ENCODE assay signal across 14 cellular contexts in the genomic region with DNA sequence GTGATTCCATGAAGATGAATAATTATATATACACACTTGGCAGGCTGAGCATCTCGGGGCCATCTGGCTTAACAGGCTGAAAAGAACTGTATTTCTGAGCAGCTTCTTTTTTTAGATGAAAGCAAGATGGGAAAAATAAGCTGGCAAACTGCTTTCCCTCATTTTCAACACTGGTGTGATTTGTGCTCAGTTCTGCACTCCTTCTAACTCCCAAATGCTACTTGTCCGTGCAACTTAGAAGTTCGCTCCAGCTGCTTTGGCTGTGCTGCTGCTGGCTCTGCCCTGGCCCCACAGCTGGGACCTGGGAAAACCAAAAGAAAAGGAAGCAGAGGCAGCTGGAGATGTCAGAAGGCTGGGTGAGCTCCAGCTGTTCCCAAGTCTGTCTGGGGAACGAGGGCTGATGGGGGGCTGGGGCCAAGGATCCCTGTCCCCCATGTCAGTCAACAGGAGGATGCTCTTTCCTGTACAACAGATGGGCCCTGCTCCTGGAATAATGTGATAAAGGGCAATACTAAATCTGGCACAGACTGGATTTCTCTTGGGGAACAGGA. TPM values are rescaled to one million over a fixed set of nuclear protein-coding genes. Genes with fewer than 3 reads are reported as not detected.
DNase-seq lines count a peak whose midpoint lies in the region; ATAC-seq and TF ChIP-seq lines count a peak whose summit lies in the region.
"Had no signal": no experiment of that assay in that cellular context is flagged by ENCODE, and none has a peak within 500 bp of the region (broad histone marks: within the 10 kb centered on the region; RNA-seq: fewer than 3 reads in every experiment).

No MANE protein-coding gene starts in this region.

- H3K4me3 ChIP-seq in fibroblast of mammary gland (ENCODE audit: control insufficient read depth, low read depth, low read length) (no peak overlapping the region), neural progenitor cell (no peak overlapping the region)
- H3K4me3 ChIP-seq: SJSA1 had no signal

- no peaks in the 10 kb centered on the region for H3F3A ChIP-seq in neural progenitor cell (ENCODE audit: low read depth)

- TF ChIP-seq CTCF in fibroblast of mammary gland (conservative IDR thresholded peaks at IDR 0.05; ENCODE audit: control insufficient read depth, insufficient read depth, low read depth, low read length) (no peak), neural progenitor cell (IDR thresholded peaks at IDR 0.05) (no peak)

- no peak overlapping the region for H3K27ac ChIP-seq in neural progenitor cell
- H3K27ac ChIP-seq: SJSA1 had no signal

- no peak overlapping the region for H3K4me2 ChIP-seq in neural progenitor cell

- H3K36me3 ChIP-seq in neural progenitor cell, result no peaks in the 10 kb centered on the region
- H3K36me3 ChIP-seq: SJSA1 had no signal

- DNase-seq in AG20443 (ENCODE audit: low spot score), result peak; percentile 54
- peak; percentile 98 to 99 for DNase-seq in NCI-H524 (lab: John Stamatoyannopoulos, UW)
- peak; percentile 70 for DNase-seq in fibroblast of mammary gland (ENCODE audit: low read depth)
- no peak for DNase-seq in neural progenitor cell (ENCODE audit: low spot score)
- no peak for DNase-seq in H4 (ENCODE audit: low spot score)
- no peak for DNase-seq in stimulated activated effector memory CD8-positive, alpha-beta T cell treated with anti-CD3 and anti-CD28 coated beads, Interleukin-12 subunit alpha, Interleukin-12 subunit beta, amount 100 ng/mL, for 72 hours (ENCODE audit: low spot score in 2 of 2)
- DNase-seq: AML-193; NCI-H510A; stimulated activated CD4-positive, alpha-beta T cell treated with anti-CD3 and anti-CD28 coated beads, Interleukin-15, amount 100 ng/mL, for 24 hours had no signal

- no peaks in the 10 kb centered on the region for H4K20me1 ChIP-seq in neural progenitor cell (ENCODE audit: low read depth)

- ATAC-seq in GM21447 (IDR thresholded peaks at IDR 0.05; ENCODE audit: unreplicated experiment) (no peak), GM21360 (IDR thresholded peaks at IDR 0.05; ENCODE audit: unreplicated experiment) (no peak)
- ATAC-seq in stimulated activated effector memory CD8-positive, alpha-beta T cell treated with anti-CD3 and anti-CD28 coated beads, Interleukin-12 subunit alpha, Interleukin-12 subunit beta, amount 100 ng/mL, for 72 hours, result no peak
- ATAC-seq: HCT116, WTC11 had no signal

- H2AFZ ChIP-seq in neural progenitor cell (replicated peaks), result no peak overlapping the region

- peaks cover 5% of the 10 kb centered on the region for H3K9me3 Mint-ChIP-seq in neural progenitor cell
- no peaks in the 10 kb centered on the region for H3K9me3 Mint-ChIP-seq in stimulated activated effector memory CD8-positive, alpha-beta T cell treated with anti-CD3 and anti-CD28 coated beads, Interleukin-12 subunit alpha, Interleukin-12 subunit beta, amount 100 ng/mL, for 72 hours
- H3K9me3 Mint-ChIP-seq: WTC11 had no signal

- no peaks in the 10 kb centered on the region for H3K27me3 ChIP-seq in neural progenitor cell
- H3K27me3 ChIP-seq: SJSA1 had no signal

- no peaks in the 10 kb centered on the region for H3K27me3 Mint-ChIP-seq in neural progenitor cell (ENCODE audit: insufficient read depth, low read depth)

- H3K4me3 Mint-ChIP-seq in neural progenitor cell, result no peak overlapping the region
- H3K4me3 Mint-ChIP-seq in stimulated activated effector memory CD8-positive, alpha-beta T cell treated with anti-CD3 and anti-CD28 coated beads, Interleukin-12 subunit alpha, Interleukin-12 subunit beta, amount 100 ng/mL, for 72 hours, result no peak overlapping the region
- H3K4me3 Mint-ChIP-seq: WTC11 had no signal

- no peaks in the 10 kb centered on the region for H3K4me1 ChIP-seq in neural progenitor cell

- H3K27ac Mint-ChIP-seq in neural progenitor cell, result peak overlapping the region; percentile 17
- no peak overlapping the region for H3K27ac Mint-ChIP-seq in stimulated activated effector memory CD8-positive, alpha-beta T cell treated with anti-CD3 and anti-CD28 coated beads, Interleukin-12 subunit alpha, Interleukin-12 subunit beta, amount 100 ng/mL, for 72 hours
- H3K27ac Mint-ChIP-seq: WTC11 had no signal

- H3K4me1 Mint-ChIP-seq in neural progenitor cell, result peaks cover 13% of the 10 kb centered on the region
- H3K4me1 Mint-ChIP-seq in stimulated activated effector memory CD8-positive, alpha-beta T cell treated with anti-CD3 and anti-CD28 coated beads, Interleukin-12 subunit alpha, Interleukin-12 subunit beta, amount 100 ng/mL, for 72 hours, result peaks cover 16% of the 10 kb centered on the region

- H3K36me3 Mint-ChIP-seq in neural progenitor cell, result peaks cover 8% of the 10 kb centered on the region
- peaks cover 11% of the 10 kb centered on the region for H3K36me3 Mint-ChIP-seq in stimulated activated effector memory CD8-positive, alpha-beta T cell treated with anti-CD3 and anti-CD28 coated beads, Interleukin-12 subunit alpha, Interleukin-12 subunit beta, amount 100 ng/mL, for 72 hours

- H3K9me3 ChIP-seq in neural progenitor cell (ENCODE audit: low read depth), result no peaks in the 10 kb centered on the region
- H3K9me3 ChIP-seq: SJSA1 had no signal

- H3K9ac ChIP-seq in neural progenitor cell, result no peak overlapping the region

- H3K79me2 ChIP-seq in neural progenitor cell (ENCODE audit: low read depth), result no peaks in the 10 kb centered on the region

RNA-seq across cellular contexts. Expression of a gene that starts 44.9 kb away (rescaled TPM):
- 16.6 and 18.2 TPM in 2 replicates for total RNA-seq in neural progenitor cell (ENCODE audit: low replicate concordance)
- total RNA-seq in H4 (2014; rRNA removed; shearing (Covaris generic)), result 5.6 and 8.3 TPM in 2 replicates

RNA-seq across cellular contexts. Expression of a gene that starts 46.7 kb away (rescaled TPM):
- total RNA-seq in neural progenitor cell (ENCODE audit: low replicate concordance), result 356 and 519 TPM in 2 replicates
- 204 and 329 TPM in 2 replicates for total RNA-seq in H4 (2014; rRNA removed; shearing (Covaris generic))

Comparison
In these comparisons a context has a peak if more than half of its experiments do, and no peak if none do; other contexts are left out.
1. DNase-seq: peak in AG20443 (single experiment), NCI-H524 (2 of 2) and fibroblast of mammary gland (single experiment); none in neural progenitor cell (single experiment), H4 (single experiment) and stimulated activated effector memory CD8-positive, alpha-beta T cell treated with anti-CD3 and anti-CD28 coated beads, Interleukin-12 subunit alpha, Interleukin-12 subunit beta, amount 100 ng/mL, for 72 hours (0 of 2).